ENCODE assay signal across 16 cellular contexts in genomic region chr9:121185774-121186403, GRCh38. TPM values are rescaled to one million over a fixed set of nuclear protein-coding genes. Genes with fewer than 3 reads are reported as not detected.
DNase-seq lines count a peak whose midpoint lies in the region; ATAC-seq, FAIRE-seq and TF ChIP-seq lines count a peak whose summit lies in the region.
"Had no signal": no experiment of that assay in that cellular context is flagged by ENCODE, and none has a peak within 500 bp of the region (broad histone marks: within the 10 kb centered on the region; RNA-seq: fewer than 3 reads in every experiment).

No MANE protein-coding gene starts in this region.

- H3K9ac ChIP-seq in K562 (ENCODE audit: insufficient read depth in 1 of 2, low read depth in 2 of 2, low read length in 2 of 2), result no peak overlapping the region

- DNase-seq in activated naive CD4-positive, alpha-beta T cell (lab: John Stamatoyannopoulos, UW), result no peak
- no peak for DNase-seq in OCI-LY7 (ENCODE audit: low spot score)
- no peak for DNase-seq in K562 (ENCODE audit: extremely low read depth in 1 of 4, low spot score in 3 of 4)
- no peak for DNase-seq in RCC 7860 (ENCODE audit: low spot score)
- DNase-seq in stomach, result no peak
- no peak for DNase-seq in BE2C
- DNase-seq: GOT3, NCI-H1048, NCI-H2107, retina, tibial artery had no signal

- intact Hi-C loops in OCI-LY7 (cut with micrococcal nuclease; ENCODE audit: unreplicated experiment), result no loop called here
- intact Hi-C loops in K562 (cut with micrococcal nuclease), result no loop called here
- intact Hi-C loops in stomach (cut with DNase I; ENCODE audit: low total_unique reads), result no loop called here

- H3K27me3 Mint-ChIP-seq in activated naive CD4-positive, alpha-beta T cell treated with anti-CD3 and anti-CD28 coated beads, Interleukin-2, amount 50 U/mL, for 24 hours, result no peaks in the 10 kb centered on the region
- no peaks in the 10 kb centered on the region for H3K27me3 Mint-ChIP-seq in stimulated activated naive CD8-positive, alpha-beta T cell treated with anti-CD3 and anti-CD28 coated beads, Interleukin-15, Interleukin-2, amounts not matched to agents 100 ng/mL and 50 ng/mL, for 24 hours
- H3K27me3 Mint-ChIP-seq: brain had no signal

- no peaks in the 10 kb centered on the region for H3K9me3 ChIP-seq in OCI-LY7 (ENCODE audit: low read length)
- H3K9me3 ChIP-seq in K562 (replicated peaks; ENCODE audit: control insufficient read depth, insufficient read depth, low read depth, low read length), result no peaks in the 10 kb centered on the region
- no peaks in the 10 kb centered on the region for H3K9me3 ChIP-seq in stomach
- no peaks in the 10 kb centered on the region for H3K9me3 ChIP-seq in BE2C
- H3K9me3 ChIP-seq: tibial artery had no signal

- in situ Hi-C loops in K562 (cut with MboI), result no loop called here

- H3K4me3 ChIP-seq in OCI-LY7 (ENCODE audit: low read depth, low read length, poor library complexity, severe bottlenecking) (no peak overlapping the region), K562 (no peak overlapping the region), stomach (no peak overlapping the region), BE2C (ENCODE audit: low read depth, low read length) (no peak overlapping the region)
- H3K4me3 ChIP-seq: hepatocyte, tibial artery had no signal

- H3K4me3 Mint-ChIP-seq in activated naive CD4-positive, alpha-beta T cell treated with anti-CD3 and anti-CD28 coated beads, Interleukin-2, amount 50 U/mL, for 24 hours, result peak overlapping the region; percentile 1
- no peak overlapping the region for H3K4me3 Mint-ChIP-seq in stimulated activated naive CD8-positive, alpha-beta T cell treated with anti-CD3 and anti-CD28 coated beads, Interleukin-15, Interleukin-2, amounts not matched to agents 100 ng/mL and 50 ng/mL, for 24 hours
- H3K4me3 Mint-ChIP-seq: brain, WTC11 had no signal

- H3K9me2 ChIP-seq in OCI-LY7 (ENCODE audit: insufficient read depth, low read length), result no peaks in the 10 kb centered on the region

- H3K4me1 ChIP-seq in OCI-LY7 (ENCODE audit: insufficient read depth, low read length, poor library complexity, severe bottlenecking) (peaks cover 50% of the 10 kb centered on the region), K562 (replicated peaks in 1 of 2; ENCODE audit: control insufficient read depth in 2 of 2, insufficient read depth in 2 of 2, low read length in 2 of 2) (no peaks in the 10 kb centered on the region; a peak in 3 of 5 replicates), stomach (peaks cover 22 to 97% (median 68%) of the 10 kb centered on the region in 4 donors), BE2C (peaks cover 5% of the 10 kb centered on the region)

- POLR2A ChIA-PET in OCI-LY7 (lab: Charles Lee), result interaction anchor here (0.5 to 2.6 kb wide), 7 partner anchors 9 to 457 kb away, joined by 3 to 14 read pairs (median 3); partner anchors contain the start of gene RAB14
- POLR2A ChIA-PET in K562 (lab: Yijun Ruan, JAX), result interaction anchor here (0.6 to 2.0 kb wide), 7 partner anchors 10 to 104 kb away, joined by 3 to 10 read pairs (median 4); no protein-coding TSS in a partner anchor

- H2AFZ ChIP-seq in OCI-LY7 (ENCODE audit: low read length) (no peak overlapping the region), K562 (ENCODE audit: low read depth, low read length) (no peak overlapping the region)
- H2AFZ ChIP-seq: hepatocyte had no signal

- no peaks in the 10 kb centered on the region for H3K9me1 ChIP-seq in K562 (ENCODE audit: control insufficient read depth, insufficient read depth, low read length)

- no peak for TF ChIP-seq RAD21 in K562 (CRISPR knock-in tag; conservative IDR thresholded peaks at IDR 0.05 in 1 of 2, IDR thresholded peaks at IDR 0.05 in 1 of 2)

- no peaks in the 10 kb centered on the region for H3K9me3 Mint-ChIP-seq in activated naive CD4-positive, alpha-beta T cell treated with anti-CD3 and anti-CD28 coated beads, Interleukin-2, amount 50 U/mL, for 24 hours
- no peaks in the 10 kb centered on the region for H3K9me3 Mint-ChIP-seq in stimulated activated naive CD8-positive, alpha-beta T cell treated with anti-CD3 and anti-CD28 coated beads, Interleukin-15, Interleukin-2, amounts not matched to agents 100 ng/mL and 50 ng/mL, for 24 hours
- H3K9me3 Mint-ChIP-seq: brain, WTC11 had no signal

- H3K36me3 ChIP-seq in OCI-LY7 (ENCODE audit: insufficient read depth, low read length) (peaks cover 92% of the 10 kb centered on the region), K562 (ENCODE audit: control insufficient read depth, insufficient read depth, low read length) (peaks cover 82% of the 10 kb centered on the region), stomach (peaks cover 4 to 34% (median 29%) of the 10 kb centered on the region in 4 donors), BE2C (peaks cover 40% of the 10 kb centered on the region)

- CTCF ChIA-PET in OCI-LY7 (lab: Charles Lee; ENCODE audit: unreplicated experiment), result interaction anchor here (0.9 kb wide), 1 partner anchor 14 kb away, joined by 3 read pairs; no protein-coding TSS in a partner anchor
- CTCF ChIA-PET in K562 (lab: Yijun Ruan, JAX; ENCODE audit: low intra/inter-chr PET ratio), result no interaction called here

- no peak for FAIRE-seq in K562 (lab: Jason Lieb, UNC)
- FAIRE-seq in RCC 7860 (lab: Jason Lieb, UNC), result no peak

- WGBS in K562 (ENCODE audit: insufficient coverage, low coverage, missing lambda C conversion rate), result 80% methylated on average over 4 of the region's 4 CpGs
- WGBS in stomach, 5 donors, result 67 to 79% (median 73%) methylated on average over 4 of the region's 4 CpGs

- peak overlapping the region; percentile 93 for H3K27ac Mint-ChIP-seq in activated naive CD4-positive, alpha-beta T cell treated with anti-CD3 and anti-CD28 coated beads, Interleukin-2, amount 50 U/mL, for 24 hours
- peak overlapping the region; percentile 67 for H3K27ac Mint-ChIP-seq in stimulated activated naive CD8-positive, alpha-beta T cell treated with anti-CD3 and anti-CD28 coated beads, Interleukin-15, Interleukin-2, amounts not matched to agents 100 ng/mL and 50 ng/mL, for 24 hours
- H3K27ac Mint-ChIP-seq: brain, WTC11 had no signal

- H4K20me1 ChIP-seq in OCI-LY7 (ENCODE audit: insufficient read depth, low read length) (peaks cover 14% of the 10 kb centered on the region; the same call in 1 of the 2 replicates), K562 (replicated peaks; ENCODE audit: control insufficient read depth, insufficient read depth, low read length) (no peaks in the 10 kb centered on the region)

- H3K27me3 ChIP-seq in K562 (ENCODE audit: control insufficient read depth in 2 of 2, insufficient read depth in 2 of 2, low read length in 2 of 2) (no peaks in the 10 kb centered on the region), stomach (no peaks in the 10 kb centered on the region), BE2C (no peaks in the 10 kb centered on the region)
- H3K27me3 ChIP-seq: hepatocyte, tibial artery had no signal

- H3K4me2 ChIP-seq in OCI-LY7 (ENCODE audit: low read length) (peak overlapping the region; percentile 36), K562 (ENCODE audit: insufficient read depth, low read length) (no peak overlapping the region)
- H3K4me2 ChIP-seq: hepatocyte had no signal

- H3K79me2 ChIP-seq in OCI-LY7 (ENCODE audit: insufficient read depth, low read depth, low read length), result peaks cover 80% of the 10 kb centered on the region
- peaks cover 75% of the 10 kb centered on the region for H3K79me2 ChIP-seq in K562 (ENCODE audit: control insufficient read depth, insufficient read depth, low read length)

- no peak for TF ChIP-seq POLR2A in K562 (conservative IDR thresholded peaks at IDR 0.05)
- TF ChIP-seq POLR2A in stomach (IDR thresholded peaks at IDR 0.05), result no peak

- BruUV-seq in OCI-LY7 (replicated peaks; lab: Mats Ljungman, UMichigan) (no TSS peak), K562 (replicated peaks; lab: Mats Ljungman, UMichigan) (no TSS peak)

- TF ChIP-seq CTCF in OCI-LY7 (conservative IDR thresholded peaks at IDR 0.05; ENCODE audit: low read length), result no peak; the same call in 1 of the 2 replicates
- no peak for TF ChIP-seq CTCF in K562 (IDR thresholded peaks at IDR 0.05 in 2 of 3, conservative IDR thresholded peaks at IDR 0.05 in 1 of 3; ENCODE audit: insufficient read depth in 2 of 3, low read depth in 1 of 3, low read length in 3 of 3)
- TF ChIP-seq CTCF in stomach (IDR thresholded peaks at IDR 0.05), result no peak
- no peak for TF ChIP-seq CTCF in BE2C (IDR thresholded peaks at IDR 0.05; ENCODE audit: low read depth, low read length)

- TF ChIP-seq EP300 in K562 (IDR thresholded peaks at IDR 0.05; ENCODE audit: low read length) (no peak), stomach (IDR thresholded peaks at IDR 0.05) (no peak)

- peak; percentile 10; the same call in 2 of the 3 replicates for ATAC-seq in K562
- ATAC-seq: WTC11 had no signal

- H3K27ac ChIP-seq in OCI-LY7 (ENCODE audit: low read depth, low read length, poor library complexity, severe bottlenecking), result peak overlapping the region; percentile 38
- H3K27ac ChIP-seq in K562 (ENCODE audit: extremely low read depth, low read depth, low read length), result no peak overlapping the region
- no peak overlapping the region for H3K27ac ChIP-seq in stomach
- H3K27ac ChIP-seq: hepatocyte, tibial artery had no signal

- H3K36me3 Mint-ChIP-seq in activated naive CD4-positive, alpha-beta T cell treated with anti-CD3 and anti-CD28 coated beads, Interleukin-2, amount 50 U/mL, for 24 hours, result peaks cover 36% of the 10 kb centered on the region
- H3K36me3 Mint-ChIP-seq in stimulated activated naive CD8-positive, alpha-beta T cell treated with anti-CD3 and anti-CD28 coated beads, Interleukin-15, Interleukin-2, amounts not matched to agents 100 ng/mL and 50 ng/mL, for 24 hours (ENCODE audit: low read depth), result peaks cover 83% of the 10 kb centered on the region

- H3K4me1 Mint-ChIP-seq in activated naive CD4-positive, alpha-beta T cell treated with anti-CD3 and anti-CD28 coated beads, Interleukin-2, amount 50 U/mL, for 24 hours, result peaks cover 75% of the 10 kb centered on the region
- peaks cover 86% of the 10 kb centered on the region for H3K4me1 Mint-ChIP-seq in stimulated activated naive CD8-positive, alpha-beta T cell treated with anti-CD3 and anti-CD28 coated beads, Interleukin-15, Interleukin-2, amounts not matched to agents 100 ng/mL and 50 ng/mL, for 24 hours (ENCODE audit: low read depth)
- H3K4me1 Mint-ChIP-seq: WTC11 had no signal

RNA-seq across cellular contexts. Expression of gene RAB14, which starts 15.8 kb away (rescaled TPM):
- 8.1 and 8.6 TPM in 2 replicates for total RNA-seq in OCI-LY7 (2014; rRNA removed; shearing (Covaris generic))
- total RNA-seq in OCI-LY7 (2022) (37.1 and 37.2 TPM in 2 replicates), K562 (2014; rRNA removed) (10.3 and 11.8 TPM in 2 replicates), K562 (2014; rRNA removed; fragmentation: Illumina TruSeq; extraction: Trizol) (25.5 and 26.8 TPM in 2 replicates), K562 (2015; rRNA removed; fragmentation: Illumina TruSeq; extraction: Trizol) (23.6 and 25.4 TPM in 2 replicates), K562 (2021) (41.8 and 48.4 TPM in 2 replicates), stomach (10 to 100 TPM; 16.8 to 60.4 (median 34.8) TPM)
- 10.7 and 28.6 TPM in 2 replicates for total RNA-seq in K562 (2011; cell fraction: chromatin; rRNA removed; ENCODE audit: low replicate concordance)
- 6.7 and 7.6 TPM in 2 replicates for total RNA-seq in K562 (2011; cell fraction: nucleolus; rRNA removed)
- total RNA-seq in K562 (2011; cell fraction: nucleoplasm; rRNA removed), result 20.8 and 42.9 TPM in 2 replicates
- polyA plus RNA-seq in K562 (2011; rRNA removed) (17.6 and 19.8 TPM in 2 replicates), K562 (2014; fragmentation: Illumina TruSeq; extraction: Trizol) (32.4 and 35.8 TPM in 2 replicates), K562 (2014; fragmentation: Nextera tagmentation; extraction: Ambion mirVana) (10 to 100 TPM; 20.2 to 20.9 TPM), K562 (2014; rRNA removed) (15.9 and 16.7 TPM in 2 replicates), stomach (10 to 100 TPM; 20.3 to 40.9 (median 25.5) TPM)
- 4.0 and 10.5 TPM in 2 replicates for polyA plus RNA-seq in K562 (2011; cell fraction: cytosol; rRNA removed)
- polyA plus RNA-seq in K562 (2011; cell fraction: nucleus; rRNA removed), result 11.3 and 16.5 TPM in 2 replicates
- 30.3 and 32.9 TPM in 2 replicates for polyA plus RNA-seq in K562 (2012)
- polyA minus RNA-seq in K562 (2011; rRNA and poly(A)+ RNA removed), result 14.8 and 18.2 TPM in 2 replicates
- 12.5 and 15.7 TPM in 2 replicates for polyA minus RNA-seq in K562 (2011; cell fraction: cytosol; rRNA and poly(A)+ RNA removed)
- polyA minus RNA-seq in K562 (2011; cell fraction: nucleus; rRNA and poly(A)+ RNA removed), result 10.0 and 16.6 TPM in 2 replicates
- polyA plus RNA-seq in BE2C (2012; ENCODE audit: insufficient read depth, insufficient read length, low read depth), result 56.2 TPM
